Comparison of ENCODE assay signal across 16 cellular contexts in genomic region chr18:61926532-61926931, GRCh38.
DNase-seq lines count a peak whose midpoint lies in the region; ATAC-seq lines count a peak whose summit lies in the region.
"Had no signal": no experiment of that assay in that cellular context is flagged by ENCODE, and none has a peak within 500 bp of the region (broad histone marks: within the 10 kb centered on the region; RNA-seq: fewer than 3 reads in every experiment).

No MANE protein-coding gene starts in this region.

- peaks cover 26% of the 10 kb centered on the region for H3K27me3 Mint-ChIP-seq in activated naive CD8-positive, alpha-beta T cell treated with anti-CD3 and anti-CD28 coated beads, Interleukin-2, amount 50 U/mL, for 24 hours

- H3K9me3 Mint-ChIP-seq in activated naive CD8-positive, alpha-beta T cell treated with anti-CD3 and anti-CD28 coated beads, Interleukin-2, amount 50 U/mL, for 24 hours, result peaks cover 9% of the 10 kb centered on the region

- peak overlapping the region; percentile 77 for H3K27ac Mint-ChIP-seq in activated naive CD8-positive, alpha-beta T cell treated with anti-CD3 and anti-CD28 coated beads, Interleukin-2, amount 50 U/mL, for 24 hours
- H3K27ac Mint-ChIP-seq: naive B cell had no signal

- in situ Hi-C loops in ACHN (cut with HindIII; ENCODE audit: low pct_ligation_motif_present, low pct_unique_long_range_greater_than_20kb, low sequenced_read_pairs), result no loop called here

- peak; percentile 81 for ATAC-seq in activated naive CD8-positive, alpha-beta T cell treated with anti-CD3 and anti-CD28 coated beads, Interleukin-2, amount 50 U/mL, for 24 hours
- ATAC-seq in GM19463 (IDR thresholded peaks at IDR 0.05; ENCODE audit: unreplicated experiment) (no peak), GM19324 (IDR thresholded peaks at IDR 0.05; ENCODE audit: low FRiP score, unreplicated experiment) (no peak)

- peak; percentile 64 for DNase-seq in activated effector memory CD4-positive, alpha-beta T cell treated with anti-CD3 and anti-CD28 coated beads, Interleukin-2, amount 50 U/mL, for 16 hours
- DNase-seq in activated effector memory CD4-positive, alpha-beta T cell treated with Interleukin-2 at 50 U/mL for 16 hours, result no peak
- peak; percentile 73 for DNase-seq in activated CD4-positive, alpha-beta T cell treated with anti-CD3 and anti-CD28 coated beads for 48 hours
- DNase-seq in activated naive CD8-positive, alpha-beta T cell treated with anti-CD3 and anti-CD28 coated beads, Interleukin-2, amount 50 U/mL, for 24 hours, result peak; percentile 58
- peak; percentile 65 for DNase-seq in stimulated activated CD8-positive, alpha-beta memory T cell treated with anti-CD3 and anti-CD28 coated beads, Interleukin-4, amount 100 ng/mL, for 48 hours
- no peak for DNase-seq in ACHN
- DNase-seq: anterior cingulate cortex, cortex of kidney, esophagus squamous epithelium, HCEC 1CT, hypothalamus, naive B cell, NCI-H2029 treated with DMSO at 0.1 percent for 48 hours, NCI-H748 treated with DMSO at 0.1 percent for 48 hours had no signal

- H3K36me3 Mint-ChIP-seq in activated naive CD8-positive, alpha-beta T cell treated with anti-CD3 and anti-CD28 coated beads, Interleukin-2, amount 50 U/mL, for 24 hours (ENCODE audit: low read depth), result peaks cover 5% of the 10 kb centered on the region

- H3K4me3 Mint-ChIP-seq in activated naive CD8-positive, alpha-beta T cell treated with anti-CD3 and anti-CD28 coated beads, Interleukin-2, amount 50 U/mL, for 24 hours, result no peak overlapping the region
- H3K4me3 Mint-ChIP-seq: naive B cell had no signal

- peaks cover 38% of the 10 kb centered on the region for H3K4me1 Mint-ChIP-seq in activated naive CD8-positive, alpha-beta T cell treated with anti-CD3 and anti-CD28 coated beads, Interleukin-2, amount 50 U/mL, for 24 hours
- H3K4me1 Mint-ChIP-seq: naive B cell had no signal

Comparison
In these comparisons a context has a peak if more than half of its experiments do, and no peak if none do; other contexts are left out.
1. DNase-seq: peak in activated effector memory CD4-positive, alpha-beta T cell treated with anti-CD3 and anti-CD28 coated beads, Interleukin-2, amount 50 U/mL, for 16 hours (single experiment), activated CD4-positive, alpha-beta T cell treated with anti-CD3 and anti-CD28 coated beads for 48 hours (single experiment), activated naive CD8-positive, alpha-beta T cell treated with anti-CD3 and anti-CD28 coated beads, Interleukin-2, amount 50 U/mL, for 24 hours (single experiment) and stimulated activated CD8-positive, alpha-beta memory T cell treated with anti-CD3 and anti-CD28 coated beads, Interleukin-4, amount 100 ng/mL, for 48 hours (single experiment); none in activated effector memory CD4-positive, alpha-beta T cell treated with Interleukin-2 at 50 U/mL for 16 hours (single experiment) and ACHN (single experiment).